Comparison of ENCODE assay signal across 8 cellular contexts in the genomic region with DNA sequence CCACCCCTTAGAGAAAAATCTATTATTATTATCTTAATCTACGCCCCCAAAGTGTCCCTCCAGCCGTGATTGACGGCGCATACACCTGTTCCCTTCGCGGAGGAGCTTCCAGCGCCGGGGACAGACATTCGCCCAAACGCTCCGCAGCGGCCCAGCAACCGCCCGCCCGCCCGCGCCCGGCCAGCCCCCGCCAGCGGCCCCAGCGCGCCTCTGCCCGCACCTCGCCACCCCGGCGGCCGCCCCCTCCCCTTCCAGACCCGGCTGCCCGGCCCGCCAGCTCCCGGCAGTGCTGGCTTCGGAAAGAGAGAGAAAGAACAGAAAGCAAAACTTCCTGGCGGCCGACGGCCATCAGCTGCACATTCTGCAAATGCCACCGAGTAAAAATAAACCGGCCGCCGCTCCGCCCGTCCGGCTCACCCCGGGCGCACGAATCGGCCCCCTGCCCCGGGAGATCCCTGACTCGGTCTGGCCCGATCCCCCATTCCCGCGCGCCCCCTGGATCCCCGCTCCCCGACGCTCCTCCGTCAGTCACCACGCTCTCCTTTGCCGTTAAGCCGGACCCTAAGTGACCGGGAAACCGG. TPM values are rescaled to one million over a fixed set of nuclear protein-coding genes. Genes with fewer than 3 reads are reported as not detected.
A peak's percentile ranks its signal among the peaks of the same experiment; 100 is the strongest.
DNase-seq lines count a peak whose midpoint lies in the region; ATAC-seq lines count a peak whose summit lies in the region.

No MANE protein-coding gene starts in this region.

- H3K27ac Mint-ChIP-seq in activated CD4-positive, alpha-beta T cell treated with anti-CD3 and anti-CD28 coated beads for 36 hours = no peak overlapping the region
- no peak overlapping the region for H3K27ac Mint-ChIP-seq in activated CD8-positive, alpha-beta T cell treated with anti-CD3 and anti-CD28 coated beads, Interleukin-2, amount 10 ng/mL, durations not matched to agents 7 days and 5 days

- POLR2A ChIA-PET in activated CD4-positive, alpha-beta T cell treated with anti-CD3 and anti-CD28 coated beads for 36 hours (lab: Charles Lee) = no interaction called here
- POLR2A ChIA-PET in activated CD8-positive, alpha-beta T cell treated with anti-CD3 and anti-CD28 coated beads, Interleukin-2, amount 10 ng/mL, durations not matched to agents 7 days and 5 days (lab: Charles Lee) = no interaction called here

- no peaks in the 10 kb centered on the region for H3K9me3 ChIP-seq in iPS-18c (ENCODE audit: control insufficient read depth, insufficient read depth, low read length)

- DNase-seq in activated CD4-positive, alpha-beta T cell treated with anti-CD3 and anti-CD28 coated beads for 36 hours = peak; percentile 31
- no peak for DNase-seq in activated CD4-positive, alpha-beta T cell treated with anti-CD3 and anti-CD28 coated beads, Interleukin-2, amount 50 U/mL, for 4 hours
- no peak for DNase-seq in activated CD8-positive, alpha-beta T cell treated with anti-CD3 and anti-CD28 coated beads, Interleukin-2, amount 10 ng/mL, durations not matched to agents 7 days and 5 days
- DNase-seq in stimulated activated naive CD8-positive, alpha-beta T cell treated with anti-CD3 and anti-CD28 coated beads, Interleukin-15, Interleukin-2, amounts not matched to agents 100 U/mL and 50 U/mL, for 24 hours = peak; percentile 12
- DNase-seq in COR-L47 (lab: John Stamatoyannopoulos, UW) (no peak), activated gamma-delta T cell (lab: John Stamatoyannopoulos, UW) (no peak)

- CTCF ChIA-PET in activated CD4-positive, alpha-beta T cell treated with anti-CD3 and anti-CD28 coated beads for 36 hours (lab: Charles Lee) = interaction anchor here (0.6 kb wide), 1 partner anchor 36 kb away, joined by 3 read pairs; no protein-coding TSS in a partner anchor
- CTCF ChIA-PET in activated CD8-positive, alpha-beta T cell treated with anti-CD3 and anti-CD28 coated beads, Interleukin-2, amount 10 ng/mL, durations not matched to agents 7 days and 5 days (lab: Charles Lee) = no interaction called here

- H3K4me3 ChIP-seq in iPS-18c (ENCODE audit: insufficient read depth, low read depth, low read length) = peak overlapping the region; percentile 71

- H3K4me1 Mint-ChIP-seq in activated CD4-positive, alpha-beta T cell treated with anti-CD3 and anti-CD28 coated beads for 36 hours = peaks cover 11% of the 10 kb centered on the region
- H3K4me1 Mint-ChIP-seq in activated CD8-positive, alpha-beta T cell treated with anti-CD3 and anti-CD28 coated beads, Interleukin-2, amount 10 ng/mL, durations not matched to agents 7 days and 5 days (ENCODE audit: low read depth) = peaks cover 15% of the 10 kb centered on the region

- no peak for ATAC-seq in activated CD4-positive, alpha-beta T cell treated with anti-CD3 and anti-CD28 coated beads for 36 hours
- peak; percentile 31 for ATAC-seq in activated CD8-positive, alpha-beta T cell treated with anti-CD3 and anti-CD28 coated beads, Interleukin-2, amount 10 ng/mL, durations not matched to agents 7 days and 5 days
- no peak for ATAC-seq in stimulated activated naive CD8-positive, alpha-beta T cell treated with anti-CD3 and anti-CD28 coated beads, Interleukin-15, Interleukin-2, amounts not matched to agents 100 U/mL and 50 U/mL, for 24 hours
- no peak for ATAC-seq in GM19467 (IDR thresholded peaks at IDR 0.05; ENCODE audit: unreplicated experiment)

- H3K27me3 Mint-ChIP-seq in activated CD4-positive, alpha-beta T cell treated with anti-CD3 and anti-CD28 coated beads for 36 hours = peaks cover 44% of the 10 kb centered on the region
- peaks cover 57% of the 10 kb centered on the region for H3K27me3 Mint-ChIP-seq in activated CD8-positive, alpha-beta T cell treated with anti-CD3 and anti-CD28 coated beads, Interleukin-2, amount 10 ng/mL, durations not matched to agents 7 days and 5 days (ENCODE audit: low read depth)

- H3K4me3 Mint-ChIP-seq in activated CD4-positive, alpha-beta T cell treated with anti-CD3 and anti-CD28 coated beads for 36 hours = peak overlapping the region; percentile 44
- H3K4me3 Mint-ChIP-seq in activated CD8-positive, alpha-beta T cell treated with anti-CD3 and anti-CD28 coated beads, Interleukin-2, amount 10 ng/mL, durations not matched to agents 7 days and 5 days = peak overlapping the region; percentile 65

- H3K9me3 Mint-ChIP-seq in activated CD4-positive, alpha-beta T cell treated with anti-CD3 and anti-CD28 coated beads for 36 hours (ENCODE audit: low read depth) = no peaks in the 10 kb centered on the region
- no peaks in the 10 kb centered on the region for H3K9me3 Mint-ChIP-seq in activated CD8-positive, alpha-beta T cell treated with anti-CD3 and anti-CD28 coated beads, Interleukin-2, amount 10 ng/mL, durations not matched to agents 7 days and 5 days (ENCODE audit: insufficient read depth)

- no peaks in the 10 kb centered on the region for H3K36me3 Mint-ChIP-seq in activated CD4-positive, alpha-beta T cell treated with anti-CD3 and anti-CD28 coated beads for 36 hours (ENCODE audit: low read depth)
- no peaks in the 10 kb centered on the region for H3K36me3 Mint-ChIP-seq in activated CD8-positive, alpha-beta T cell treated with anti-CD3 and anti-CD28 coated beads, Interleukin-2, amount 10 ng/mL, durations not matched to agents 7 days and 5 days (ENCODE audit: low read depth)

- intact Hi-C loops in activated CD4-positive, alpha-beta T cell treated with anti-CD3 and anti-CD28 coated beads for 36 hours (cut with DNase I, micrococcal nuclease) = loop anchor here in 1 of 2 experiments (5.0 to 10.0 kb wide), 2 partner anchors 103 to 280 kb away; no protein-coding TSS in a partner anchor

RNA-seq across cellular contexts. Expression of a gene that starts 1.6 kb away (rescaled TPM):
- total RNA-seq in activated CD4-positive, alpha-beta T cell treated with anti-CD3 and anti-CD28 coated beads for 36 hours = 1 to 10 TPM; 3.7 to 4.0 TPM
- total RNA-seq in activated CD8-positive, alpha-beta T cell treated with anti-CD3 and anti-CD28 coated beads, Interleukin-2, amount 10 ng/mL, durations not matched to agents 7 days and 5 days = 10 to 100 TPM in 1 of 2 experiments, 1 to 10 TPM in 1; 9.9 to 10.2 TPM

Comparison
In these comparisons a context has a peak if more than half of its experiments do, and no peak if none do; other contexts are left out.
1. DNase-seq: peak in activated CD4-positive, alpha-beta T cell treated with anti-CD3 and anti-CD28 coated beads for 36 hours (single experiment) and stimulated activated naive CD8-positive, alpha-beta T cell treated with anti-CD3 and anti-CD28 coated beads, Interleukin-15, Interleukin-2, amounts not matched to agents 100 U/mL and 50 U/mL, for 24 hours (single experiment); none in activated CD4-positive, alpha-beta T cell treated with anti-CD3 and anti-CD28 coated beads, Interleukin-2, amount 50 U/mL, for 4 hours (0 of 2), activated CD8-positive, alpha-beta T cell treated with anti-CD3 and anti-CD28 coated beads, Interleukin-2, amount 10 ng/mL, durations not matched to agents 7 days and 5 days (single experiment), COR-L47 (single experiment) and activated gamma-delta T cell (single experiment).